14 cellular contexts compared by ENCODE assay signal in the genomic region with DNA sequence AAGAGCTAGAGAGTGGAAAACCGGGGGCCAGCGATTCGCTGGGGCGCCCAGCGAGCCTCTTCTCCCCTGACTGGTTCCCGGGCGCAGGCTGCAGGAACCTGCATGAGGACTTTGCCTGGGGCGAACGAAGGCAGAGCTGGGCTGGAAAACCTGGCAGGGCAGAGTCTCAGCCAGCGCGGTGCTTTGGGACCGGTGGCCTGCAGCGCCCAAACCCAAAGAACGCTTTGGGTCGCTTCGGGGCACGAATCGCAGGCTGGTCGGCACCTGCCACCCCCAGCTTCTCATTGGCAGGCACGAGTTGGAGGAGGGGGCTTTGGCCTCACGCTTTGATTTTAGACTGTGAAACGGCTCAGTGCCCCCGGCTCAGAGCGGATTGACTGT.
DNase-seq lines count a peak whose midpoint lies in the region; ATAC-seq lines count a peak whose summit lies in the region.
"Had no signal": no experiment of that assay in that cellular context is flagged by ENCODE, and none has a peak within 500 bp of the region (broad histone marks: within the 10 kb centered on the region; RNA-seq: fewer than 3 reads in every experiment).

No MANE protein-coding gene starts in this region.

- DNase-seq in NCI-H748 (lab: John Stamatoyannopoulos, UW; ENCODE audit: unreplicated experiment) (peak; percentile 16), NCI-H748 treated with DMSO at 0.1 percent for 48 hours (lab: John Stamatoyannopoulos, UW) (no peak), iPS DF 6.9 (ENCODE audit: low read depth, low spot score) (no peak), OCI-M1 (lab: John Stamatoyannopoulos, UW) (no peak), AG20443 (ENCODE audit: low spot score) (no peak)
- DNase-seq in effector memory CD8-positive, alpha-beta T cell, result no peak
- DNase-seq: activated CD8-positive, alpha-beta memory T cell treated with anti-CD3 and anti-CD28 coated beads, Interleukin-2, amount 50 U/mL, for 4 hours; CD4-positive, CD25-positive, alpha-beta regulatory T cell; foreskin keratinocyte; Karpas-422; NCI-H146; NCI-H510A had no signal

- peaks cover 99% of the 10 kb centered on the region for H3K27me3 ChIP-seq in HUES6 (ENCODE audit: control insufficient read depth, insufficient read depth, low read length)
- peaks cover 70% of the 10 kb centered on the region for H3K27me3 ChIP-seq in iPS DF 6.9 (ENCODE audit: control insufficient read depth, insufficient read depth, low read length)
- H3K27me3 ChIP-seq in neuron (ENCODE audit: insufficient read depth, low read length), result peaks cover 71% of the 10 kb centered on the region

- H3K4me1 ChIP-seq in HUES6 (ENCODE audit: control insufficient read depth, insufficient read depth, low read length) (peaks cover 59% of the 10 kb centered on the region), iPS DF 6.9 (ENCODE audit: control insufficient read depth, insufficient read depth, low read length) (peaks cover 22% of the 10 kb centered on the region), neuron (ENCODE audit: insufficient read depth, low read length) (peaks cover 56% of the 10 kb centered on the region)
- H3K4me1 ChIP-seq: foreskin keratinocyte had no signal

- H3K9me3 ChIP-seq in HUES6 (ENCODE audit: control insufficient read depth, insufficient read depth, low read depth, low read length), result no peaks in the 10 kb centered on the region
- no peaks in the 10 kb centered on the region for H3K9me3 ChIP-seq in iPS DF 6.9 (ENCODE audit: control insufficient read depth, insufficient read depth, low read length)
- no peaks in the 10 kb centered on the region for H3K9me3 ChIP-seq in neuron (ENCODE audit: low read length)

- peaks cover 12 to 13% of the 10 kb centered on the region in 2 donors for H3K4me1 Mint-ChIP-seq in effector memory CD8-positive, alpha-beta T cell (ENCODE audit: low read depth in 2 of 2)

- H3K36me3 Mint-ChIP-seq in effector memory CD8-positive, alpha-beta T cell (ENCODE audit: insufficient read depth), result peaks cover 26% of the 10 kb centered on the region
- H3K36me3 Mint-ChIP-seq: CD4-positive, CD25-positive, alpha-beta regulatory T cell had no signal

- H3K9me3 Mint-ChIP-seq in effector memory CD8-positive, alpha-beta T cell, result no peaks in the 10 kb centered on the region

- H3K27ac Mint-ChIP-seq in effector memory CD8-positive, alpha-beta T cell, result no peak overlapping the region
- H3K27ac Mint-ChIP-seq: CD4-positive, CD25-positive, alpha-beta regulatory T cell had no signal

- peaks cover 83 to 91% of the 10 kb centered on the region in 2 donors for H3K27me3 Mint-ChIP-seq in effector memory CD8-positive, alpha-beta T cell

- peak overlapping the region; percentile 58 for H3K4me3 ChIP-seq in HUES6 (ENCODE audit: low read depth, low read length)
- peak overlapping the region; percentile 19; the same call in 1 of the 2 replicates for H3K4me3 ChIP-seq in iPS DF 6.9 (ENCODE audit: low read length)
- H3K4me3 ChIP-seq in neuron (ENCODE audit: low read length), result peak overlapping the region; percentile 63

- H3K9ac ChIP-seq in HUES6 (ENCODE audit: low read length), result no peak overlapping the region

- no peak overlapping the region for H3K27ac ChIP-seq in HUES6 (ENCODE audit: low read depth, low read length)
- H3K27ac ChIP-seq in iPS DF 6.9 (ENCODE audit: low read length), result no peak overlapping the region
- H3K27ac ChIP-seq: foreskin keratinocyte had no signal

- no peak for ATAC-seq in effector memory CD8-positive, alpha-beta T cell (replicated peaks)
- ATAC-seq: foreskin keratinocyte had no signal

- H3K36me3 ChIP-seq in HUES6 (ENCODE audit: control insufficient read depth, insufficient read depth, low read length), result no peaks in the 10 kb centered on the region
- H3K36me3 ChIP-seq in iPS DF 6.9 (ENCODE audit: control insufficient read depth, insufficient read depth, low read length), result no peaks in the 10 kb centered on the region
- no peaks in the 10 kb centered on the region for H3K36me3 ChIP-seq in neuron (ENCODE audit: insufficient read depth, low read length)

- WGBS in iPS DF 6.9 (ENCODE audit: insufficient coverage, insufficient read length), result no CpG with 5 or more reads among the region's 24 CpGs

- H2AFZ ChIP-seq in neuron (ENCODE audit: low read depth, low read length), result no peak overlapping the region

- H3K4me3 Mint-ChIP-seq in effector memory CD8-positive, alpha-beta T cell, result no peak overlapping the region
